ENCODE assay signal across 20 cellular contexts in genomic region chr6:13915566-13916229, GRCh38. TPM values are rescaled to one million over a fixed set of nuclear protein-coding genes. Genes with fewer than 3 reads are reported as not detected.
"Had no signal": no experiment of that assay in that cellular context is flagged by ENCODE, and none has a peak within 500 bp of the region (broad histone marks: within the 10 kb centered on the region; RNA-seq: fewer than 3 reads in every experiment).

No MANE protein-coding gene starts in this region.

- H3K9me3 ChIP-seq: breast epithelium, esophagus muscularis mucosa, right atrium auricular region, tibial nerve, vagina had no signal

- H3K4me3 ChIP-seq: breast epithelium, esophagus muscularis mucosa, right atrium auricular region, skin epidermis, tibial nerve, vagina had no signal

- H3K36me3 Mint-ChIP-seq: activated naive CD4-positive, alpha-beta T cell treated with anti-CD3 and anti-CD28 coated beads, Interleukin-2, amount 10 ng/mL, durations not matched to agents 7 days and 5 days; natural killer cell treated with Interleukin-12 subunit alpha and Interleukin-12 subunit beta and Interleukin-15 and Interleukin-18, amount 100 ng/mL, for 72 hours had no signal

- H3K9me3 Mint-ChIP-seq: activated naive CD4-positive, alpha-beta T cell treated with anti-CD3 and anti-CD28 coated beads, Interleukin-2, amount 10 ng/mL, durations not matched to agents 7 days and 5 days; natural killer cell treated with Interleukin-12 subunit alpha and Interleukin-12 subunit beta and Interleukin-15 and Interleukin-18, amount 100 ng/mL, for 72 hours; stimulated activated naive CD8-positive, alpha-beta T cell treated with anti-CD3 and anti-CD28 coated beads, Interleukin-15, Interleukin-2, amounts not matched to agents 100 ng/mL and 50 ng/mL, for 24 hours; T-helper 2 cell treated with Interferon-gamma antibody and Interleukin-4, amounts not matched to agents 5 μg/mL and 100 μg/mL, for 36 hours had no signal

- H3K4me1 ChIP-seq: breast epithelium, esophagus muscularis mucosa, right atrium auricular region, vagina had no signal

- H3K4me1 Mint-ChIP-seq: activated naive CD4-positive, alpha-beta T cell treated with anti-CD3 and anti-CD28 coated beads, Interleukin-2, amount 10 ng/mL, durations not matched to agents 7 days and 5 days had no signal

- H3K27ac ChIP-seq: breast epithelium, esophagus muscularis mucosa, right atrium auricular region, skin epidermis, tibial nerve, vagina had no signal

- H3K27me3 ChIP-seq: breast epithelium, right atrium auricular region, tibial nerve, vagina had no signal

- FAIRE-seq: astrocyte, TTC549 had no signal

- ATAC-seq: natural killer cell treated with Interleukin-12 subunit alpha and Interleukin-12 subunit beta and Interleukin-15 and Interleukin-18, amount 100 ng/mL, for 72 hours had no signal

- H3K4me3 Mint-ChIP-seq: activated naive CD4-positive, alpha-beta T cell treated with anti-CD3 and anti-CD28 coated beads, Interleukin-2, amount 10 ng/mL, durations not matched to agents 7 days and 5 days; natural killer cell treated with Interleukin-12 subunit alpha and Interleukin-12 subunit beta and Interleukin-15 and Interleukin-18, amount 100 ng/mL, for 72 hours; stimulated activated naive CD8-positive, alpha-beta T cell treated with anti-CD3 and anti-CD28 coated beads, Interleukin-15, Interleukin-2, amounts not matched to agents 100 ng/mL and 50 ng/mL, for 24 hours; T-helper 2 cell treated with Interferon-gamma antibody and Interleukin-4, amounts not matched to agents 5 μg/mL and 100 μg/mL, for 36 hours had no signal

- DNase-seq: activated CD4-positive, alpha-beta T cell treated with anti-CD3 and anti-CD28 coated beads for 48 hours; activated CD4-positive, CD25-positive, alpha-beta regulatory T cell; activated CD8-positive, alpha-beta memory T cell treated with anti-CD3 and anti-CD28 coated beads, Interleukin-2, amount 50 U/mL, for 48 hours; activated effector memory CD4-positive, alpha-beta T cell treated with Interleukin-2 at 50 U/mL for 16 hours; activated naive CD4-positive, alpha-beta T cell treated with anti-CD3 and anti-CD28 coated beads, Interleukin-2, amount 10 ng/mL, durations not matched to agents 7 days and 5 days; activated T-cell treated with anti-CD3 and anti-CD28 coated beads, Interleukin-2, amount 50 U/mL, for 48 hours; cortex of kidney; effector CD4-positive, alpha-beta T cell had no signal

- H3K27ac Mint-ChIP-seq: activated naive CD4-positive, alpha-beta T cell treated with anti-CD3 and anti-CD28 coated beads, Interleukin-2, amount 10 ng/mL, durations not matched to agents 7 days and 5 days; natural killer cell treated with Interleukin-12 subunit alpha and Interleukin-12 subunit beta and Interleukin-15 and Interleukin-18, amount 100 ng/mL, for 72 hours; stimulated activated naive CD8-positive, alpha-beta T cell treated with anti-CD3 and anti-CD28 coated beads, Interleukin-15, Interleukin-2, amounts not matched to agents 100 ng/mL and 50 ng/mL, for 24 hours; T-helper 2 cell treated with Interferon-gamma antibody and Interleukin-4, amounts not matched to agents 5 μg/mL and 100 μg/mL, for 36 hours had no signal

- H3K36me3 ChIP-seq: breast epithelium, esophagus muscularis mucosa, right atrium auricular region, tibial nerve, vagina had no signal

RNA-seq across cellular contexts. Expression of gene RNF182, which starts 9.1 kb away (rescaled TPM):
- total RNA-seq: natural killer cell treated with Interleukin-12 subunit alpha and Interleukin-12 subunit beta and Interleukin-15 and Interleukin-18, amount 100 ng/mL, for 72 hours had no signal
- polyA plus RNA-seq: liver had no signal
